ENCODE assay signal across 2 cellular contexts in the genomic region with DNA sequence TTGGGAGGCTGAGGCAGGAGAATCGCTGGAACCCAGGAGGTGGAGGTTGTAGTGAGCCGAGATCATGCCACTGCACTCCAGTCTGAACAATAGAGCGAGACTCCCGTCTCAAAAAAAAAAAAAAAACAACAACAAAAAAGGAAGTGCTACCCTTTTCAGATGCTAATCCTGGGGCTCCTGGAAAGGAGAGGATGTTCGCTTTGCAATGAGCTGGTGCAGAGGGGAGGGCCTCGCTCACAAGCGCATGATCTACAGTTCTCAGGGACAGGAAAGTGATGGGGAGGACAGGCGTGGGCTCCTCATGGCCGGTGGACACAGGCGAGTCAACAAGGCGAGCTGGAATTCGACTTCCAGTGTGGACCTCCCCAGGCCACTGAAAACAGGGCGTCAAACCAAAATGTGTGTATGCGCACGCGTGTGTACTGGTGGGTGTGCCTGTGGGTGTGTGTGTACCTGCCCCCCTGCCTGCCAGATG.
TF ChIP-seq lines count a peak whose summit lies in the region.

No MANE protein-coding gene starts in this region.

TF ChIP-seq in IMR-90, 13 proteins besides CTCF, POLR2A, EP300 and RAD21:
- TF ChIP-seq RCOR1 (IDR thresholded peaks at IDR 0.05; ENCODE audit: insufficient replicate concordance, low read length), result no peak
- TF ChIP-seq BHLHE40 (IDR thresholded peaks at IDR 0.05; ENCODE audit: low read depth, low read length), result no peak
- no peak for TF ChIP-seq SMC3 (IDR thresholded peaks at IDR 0.05; ENCODE audit: low read depth, low read length)
- no peak for TF ChIP-seq FOS (IDR thresholded peaks at IDR 0.05; ENCODE audit: low read depth, low read length)
- no peak for TF ChIP-seq RFX5 (IDR thresholded peaks at IDR 0.05; ENCODE audit: low read depth, low read length)
- no peak for TF ChIP-seq CHD1 (IDR thresholded peaks at IDR 0.05; ENCODE audit: low read depth, low read length)
- TF ChIP-seq, protein P1, sequence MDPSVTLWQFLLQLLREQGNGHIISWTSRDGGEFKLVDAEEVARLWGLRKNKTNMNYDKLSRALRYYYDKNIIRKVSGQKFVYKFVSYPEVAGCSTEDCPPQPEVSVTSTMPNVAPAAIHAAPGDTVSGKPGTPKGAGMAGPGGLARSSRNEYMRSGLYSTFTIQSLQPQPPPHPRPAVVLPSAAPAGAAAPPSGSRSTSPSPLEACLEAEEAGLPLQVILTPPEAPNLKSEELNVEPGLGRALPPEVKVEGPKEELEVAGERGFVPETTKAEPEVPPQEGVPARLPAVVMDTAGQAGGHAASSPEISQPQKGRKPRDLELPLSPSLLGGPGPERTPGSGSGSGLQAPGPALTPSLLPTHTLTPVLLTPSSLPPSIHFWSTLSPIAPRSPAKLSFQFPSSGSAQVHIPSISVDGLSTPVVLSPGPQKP (IDR thresholded peaks at IDR 0.05; ENCODE audit: borderline replicate concordance, low read depth, low read length), result no peak
- no peak for TF ChIP-seq MAFK (IDR thresholded peaks at IDR 0.05; ENCODE audit: low read depth, low read length)
- no peak for TF ChIP-seq MAZ (IDR thresholded peaks at IDR 0.05; ENCODE audit: borderline replicate concordance, low read depth, low read length)
- no peak for TF ChIP-seq NFE2L2 (IDR thresholded peaks at IDR 0.05; ENCODE audit: low read depth, low read length)
- TF ChIP-seq, protein P2, sequence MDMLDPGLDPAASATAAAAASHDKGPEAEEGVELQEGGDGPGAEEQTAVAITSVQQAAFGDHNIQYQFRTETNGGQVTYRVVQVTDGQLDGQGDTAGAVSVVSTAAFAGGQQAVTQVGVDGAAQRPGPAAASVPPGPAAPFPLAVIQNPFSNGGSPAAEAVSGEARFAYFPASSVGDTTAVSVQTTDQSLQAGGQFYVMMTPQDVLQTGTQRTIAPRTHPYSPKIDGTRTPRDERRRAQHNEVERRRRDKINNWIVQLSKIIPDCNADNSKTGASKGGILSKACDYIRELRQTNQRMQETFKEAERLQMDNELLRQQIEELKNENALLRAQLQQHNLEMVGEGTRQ (IDR thresholded peaks at IDR 0.05; ENCODE audit: low read depth, low read length), result no peak
- TF ChIP-seq CEBPB (IDR thresholded peaks at IDR 0.05; ENCODE audit: low read depth, low read length), result no peak
- no peak for TF ChIP-seq MXI1 (IDR thresholded peaks at IDR 0.05; ENCODE audit: borderline replicate concordance, low read depth, low read length)

TF ChIP-seq in H1, 55 proteins besides CTCF, POLR2A, EP300 and RAD21:
- TF ChIP-seq HDAC2 (IDR thresholded peaks at IDR 0.05; ENCODE audit: borderline replicate concordance in 1 of 2, low read depth in 2 of 2, low read length in 2 of 2) (0 out of 4 replicates have a peak, but pooled peaks of 1 of the 2 experiments have one; percentile 44), CREB1 (IDR thresholded peaks at IDR 0.05) (no peak), HDAC6 (IDR thresholded peaks at IDR 0.05; ENCODE audit: low read depth, low read length) (no peak), RBBP5 (IDR thresholded peaks at IDR 0.05; ENCODE audit: borderline replicate concordance, low read depth, low read length) (no peak), KDM5A (IDR thresholded peaks at IDR 0.05; ENCODE audit: low read length) (no peak), KDM1A (IDR thresholded peaks at IDR 0.05; ENCODE audit: borderline replicate concordance, low read length) (peak; percentile 79; the same call in 1 of the 2 replicates), SIN3A (conservative IDR thresholded peaks at IDR 0.05 in 1 of 2, IDR thresholded peaks at IDR 0.05 in 1 of 2; ENCODE audit: low read depth in 1 of 2, low read length in 2 of 2) (0 out of 4 replicates have a peak, but pooled peaks of 1 of the 2 experiments have one; percentile 49), MAFK (IDR thresholded peaks at IDR 0.05; ENCODE audit: low read depth, low read length) (no peak), CTBP2 (IDR thresholded peaks at IDR 0.05; ENCODE audit: borderline replicate concordance, insufficient read depth, insufficient read length, low read length) (peak; percentile 4), SP2 (IDR thresholded peaks at IDR 0.05; ENCODE audit: low read length) (no peak), MAX (IDR thresholded peaks at IDR 0.05) (peak; percentile 6; the same call in 1 of the 2 replicates), CHD1 (IDR thresholded peaks at IDR 0.05; ENCODE audit: low read depth, low read length) (no peak), POLR2AphosphoS5 (IDR thresholded peaks at IDR 0.05; ENCODE audit: low read depth, low read length) (no peak)
- TF ChIP-seq, protein P3, sequence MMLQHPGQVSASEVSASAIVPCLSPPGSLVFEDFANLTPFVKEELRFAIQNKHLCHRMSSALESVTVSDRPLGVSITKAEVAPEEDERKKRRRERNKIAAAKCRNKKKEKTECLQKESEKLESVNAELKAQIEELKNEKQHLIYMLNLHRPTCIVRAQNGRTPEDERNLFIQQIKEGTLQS (IDR thresholded peaks at IDR 0.05; ENCODE audit: insufficient read depth, low read depth, low read length), result no peak
